In the genomic region with DNA sequence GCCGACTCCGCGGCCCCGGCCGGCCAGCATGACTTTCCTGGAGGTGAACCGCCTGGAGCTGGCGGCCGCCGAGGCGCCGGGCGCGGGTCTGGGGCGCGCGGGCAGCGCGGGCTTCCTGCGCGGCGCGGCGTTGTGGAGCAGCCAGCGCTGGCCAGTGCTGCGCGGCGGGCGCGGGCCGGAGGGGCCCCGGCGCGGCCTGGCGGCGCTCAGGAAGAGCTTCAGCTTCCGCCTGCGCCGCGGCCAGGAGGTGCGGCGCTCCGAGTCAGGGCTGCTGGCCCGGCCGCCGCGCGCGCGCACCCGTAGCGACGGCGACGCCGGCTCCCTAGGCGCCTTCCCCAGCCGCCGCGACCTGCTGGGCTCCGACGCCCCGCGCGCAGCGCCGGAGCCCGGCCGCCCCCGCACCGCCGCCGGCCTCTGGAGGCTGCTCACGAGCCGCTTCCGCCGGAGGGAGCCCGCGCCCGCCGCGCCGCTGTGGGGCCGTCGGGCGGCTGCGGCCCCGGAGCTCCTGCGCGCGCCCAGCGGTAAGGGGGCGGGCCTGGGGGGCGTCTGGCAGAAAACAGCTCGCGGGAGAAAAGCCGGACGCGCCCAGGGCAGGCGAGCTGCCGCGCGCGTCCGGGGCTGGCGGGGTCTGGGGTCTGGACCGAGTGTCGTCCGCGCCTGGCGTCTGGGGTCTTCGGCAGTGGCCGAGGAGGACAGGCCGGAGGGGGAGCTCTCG, we compare ENCODE assay signal across 11 cellular contexts. TPM values are rescaled to one million over a fixed set of nuclear protein-coding genes. Genes with fewer than 3 reads are reported as not detected.
DNase-seq lines count a peak whose midpoint lies in the region; ATAC-seq and TF ChIP-seq lines count a peak whose summit lies in the region.
"Had no signal": no experiment of that assay in that cellular context is flagged by ENCODE, and none has a peak within 500 bp of the region (broad histone marks: within the 10 kb centered on the region; RNA-seq: fewer than 3 reads in every experiment).

No MANE protein-coding gene starts in this region.

- WGBS in lung, 2 donors: 8 to 11% methylated on average over 80 to 114 of the region's 114 CpGs

- H3K36me3 ChIP-seq in breast epithelium: peaks cover 10% of the 10 kb centered on the region
- peaks cover 0 to 35% of the 10 kb centered on the region in 2 donors for H3K36me3 ChIP-seq in lung (ENCODE audit: control insufficient read depth in 2 of 2, insufficient read depth in 2 of 2, low read length in 2 of 2)
- peaks cover 5 to 23% of the 10 kb centered on the region in 2 donors for H3K36me3 ChIP-seq in vagina
- H3K36me3 ChIP-seq: neutrophil had no signal

- ATAC-seq in lung (ENCODE audit: insufficient read depth, low FRiP score) (no peak), HG02884 (IDR thresholded peaks at IDR 0.05; ENCODE audit: unreplicated experiment) (no peak), HG02981 (IDR thresholded peaks at IDR 0.05; ENCODE audit: unreplicated experiment) (no peak), GM18873 (IDR thresholded peaks at IDR 0.05; ENCODE audit: low FRiP score, unreplicated experiment) (no peak)

- TF ChIP-seq POLR2A in breast epithelium (IDR thresholded peaks at IDR 0.05) (no peak), vagina (IDR thresholded peaks at IDR 0.05) (no peak)

- peak; percentile 78 for DNase-seq in activated effector memory CD4-positive, alpha-beta T cell treated with anti-CD3 and anti-CD28 coated beads, Interleukin-2, amount 50 U/mL, for 16 hours
- no peak for DNase-seq in activated effector memory CD4-positive, alpha-beta T cell treated with Interleukin-2 at 50 U/mL for 16 hours
- no peak for DNase-seq in breast epithelium (ENCODE audit: low spot score in 2 of 2)
- no peak for DNase-seq in lung (ENCODE audit: low spot score)
- no peak for DNase-seq in vagina (ENCODE audit: extremely low spot score in 2 of 2)

- H3K4me1 ChIP-seq in breast epithelium (peaks cover 0 to 9% of the 10 kb centered on the region in 2 donors), lung (ENCODE audit: control insufficient read depth in 2 of 2, insufficient read depth in 2 of 2, low read length in 2 of 2) (peaks cover 0 to 11% of the 10 kb centered on the region in 2 donors), vagina (peaks cover 47% of the 10 kb centered on the region)

- no peaks in the 10 kb centered on the region for H3K9me3 ChIP-seq in breast epithelium
- H3K9me3 ChIP-seq in lung (ENCODE audit: control insufficient read depth in 2 of 2, insufficient read depth in 1 of 2, low read length in 1 of 2): no peaks in the 10 kb centered on the region
- no peaks in the 10 kb centered on the region for H3K9me3 ChIP-seq in vagina
- H3K9me3 ChIP-seq: neutrophil, SJSA1 had no signal

- intact Hi-C loops in breast epithelium (cut with DNase I; ENCODE audit: low total_unique reads) (loop anchor here (5.0 to 10.0 kb wide), 2 partner anchors 100 to 1853 kb away; partner anchors contain the start of gene ZNF783), vagina (cut with DNase I) (no loop called here)

- H3K27me3 ChIP-seq in breast epithelium: no peaks in the 10 kb centered on the region
- H3K27me3 ChIP-seq in lung (ENCODE audit: control insufficient read depth, insufficient read depth): no peaks in the 10 kb centered on the region
- no peaks in the 10 kb centered on the region for H3K27me3 ChIP-seq in vagina
- H3K27me3 ChIP-seq: SJSA1 had no signal

- peak overlapping the region in 2 of 3 donors; percentile 51 to 69 for H3K4me3 ChIP-seq in breast epithelium
- peak overlapping the region; percentile 45 for H3K4me3 ChIP-seq in lung
- peak overlapping the region; percentile 38 to 45 for H3K4me3 ChIP-seq in vagina
- H3K4me3 ChIP-seq: SJSA1 had no signal

- peak in 1 of 3 donors; percentile 9 for TF ChIP-seq CTCF in breast epithelium (IDR thresholded peaks at IDR 0.05)
- TF ChIP-seq CTCF in lung (IDR thresholded peaks at IDR 0.05; ENCODE audit: control extremely low read depth, extremely low read depth): no peak
- TF ChIP-seq CTCF in vagina (IDR thresholded peaks at IDR 0.05): no peak

- H3K27ac ChIP-seq in breast epithelium (peak overlapping the region; percentile 71 to 85), lung (ENCODE audit: low read depth in 1 of 2, low read length in 1 of 2) (peak overlapping the region in 1 of 2 donors; percentile 81), vagina (peak overlapping the region; percentile 44)
- H3K27ac ChIP-seq: neutrophil had no signal

RNA-seq across cellular contexts. Expression of gene AGAP3, which starts 29.0 kb away (rescaled TPM):
- total RNA-seq in breast epithelium (10 to 100 TPM; 47.2 to 58.1 (median 55.1) TPM), lung (100 to 1,000 TPM in 1 of 2 donors, 10 to 100 TPM in 1; 75.9 to 194 TPM), vagina (98.2 TPM)
- 100 to 1,000 TPM in 1 of 2 donors, 10 to 100 TPM in 1; 81.8 to 138 TPM for polyA plus RNA-seq in lung

RNA-seq across cellular contexts. Expression of gene TMUB1, which starts 32.0 kb away (rescaled TPM):
- total RNA-seq in breast epithelium: 10 to 100 TPM; 32.1 to 36.1 (median 35.0) TPM
- 10 to 100 TPM; 32.8 to 49.6 TPM for total RNA-seq in lung
- 100 to 1,000 TPM in 1 of 2 donors, 10 to 100 TPM in 1; 43.5 to 104 TPM for polyA plus RNA-seq in lung
- 40.3 TPM for total RNA-seq in vagina

RNA-seq across cellular contexts. Expression of gene FASTK, which starts 34.7 kb away (rescaled TPM):
- total RNA-seq in breast epithelium (10 to 100 TPM; 45.6 to 63.5 (median 60.0) TPM), lung (10 to 100 TPM; 28.9 to 99.8 TPM), vagina (60.2 TPM)
- 100 to 1,000 TPM in 1 of 2 donors, 10 to 100 TPM in 1; 80.0 to 108 TPM for polyA plus RNA-seq in lung

RNA-seq across cellular contexts. Expression of gene GBX1, which starts 52.2 kb away (rescaled TPM):
- total RNA-seq in breast epithelium (not detected), lung (not detected), vagina (not detected)
- polyA plus RNA-seq in lung: not detected
- total RNA-seq: SJSA1 had no signal
- polyA plus RNA-seq: AG04450 had no signal

RNA-seq across cellular contexts. Expression of gene SLC4A2, which starts 55.9 kb away (rescaled TPM):
- total RNA-seq in breast epithelium: 100 to 1,000 TPM in 1 of 3 donors, 10 to 100 TPM in 2; 83.2 to 101 (median 92.8) TPM
- total RNA-seq in lung: 100 to 1,000 TPM in 1 of 2 donors, 10 to 100 TPM in 1; 66.3 to 173 TPM
- 100 to 1,000 TPM in 1 of 2 donors, 10 to 100 TPM in 1; 96.7 to 144 TPM for polyA plus RNA-seq in lung
- total RNA-seq in vagina: 66.5 TPM
